Comparison of ENCODE assay signal across 10 cellular contexts in genomic region chr16:67844441-67844840, GRCh38. TPM values are rescaled to one million over a fixed set of nuclear protein-coding genes. Genes with fewer than 3 reads are reported as not detected.
DNase-seq lines count a peak whose midpoint lies in the region; ATAC-seq and TF ChIP-seq lines count a peak whose summit lies in the region.
"Had no signal": no experiment of that assay in that cellular context is flagged by ENCODE, and none has a peak within 500 bp of the region (broad histone marks: within the 10 kb centered on the region; RNA-seq: fewer than 3 reads in every experiment).

No MANE protein-coding gene starts in this region.

- ATAC-seq in thoracic aorta (ENCODE audit: insufficient number of reproducible peaks, low FRiP score, low read depth) (no peak), HG03354 (IDR thresholded peaks at IDR 0.05; ENCODE audit: poor library complexity, severe bottlenecking, unreplicated experiment) (no peak)

- H3K36me3 Mint-ChIP-seq in activated naive CD4-positive, alpha-beta T cell treated with anti-CD3 and anti-CD28 coated beads, Interleukin-2, amount 10 ng/mL, durations not matched to agents 7 days and 5 days, result peaks cover 21% of the 10 kb centered on the region

- peak overlapping the region; percentile 85; the same call in 1 of the 2 replicates for H3K27ac ChIP-seq in VCaP
- H3K27ac ChIP-seq in thoracic aorta, result peak overlapping the region; percentile 97 to 99

- TF ChIP-seq CTCF in VCaP (conservative IDR thresholded peaks at IDR 0.05) (no peak), fibroblast of villous mesenchyme (IDR thresholded peaks at IDR 0.05; ENCODE audit: insufficient read depth, low read depth, low read length) (peak; percentile 29), thoracic aorta (IDR thresholded peaks at IDR 0.05) (no peak)

- H3K4me3 Mint-ChIP-seq in activated naive CD4-positive, alpha-beta T cell treated with anti-CD3 and anti-CD28 coated beads, Interleukin-2, amount 10 ng/mL, durations not matched to agents 7 days and 5 days, result peak overlapping the region; percentile 95

- CTCF ChIA-PET in activated naive CD4-positive, alpha-beta T cell treated with anti-CD3 and anti-CD28 coated beads, Interleukin-2, amount 10 ng/mL, durations not matched to agents 7 days and 5 days (lab: Charles Lee), result interaction anchor here (0.7 to 3.9 kb wide), 6 partner anchors 11 to 172 kb away, joined by 3 to 30 read pairs (median 5); no protein-coding TSS in a partner anchor

- no peaks in the 10 kb centered on the region for H3K27me3 ChIP-seq in thoracic aorta (replicated peaks; ENCODE audit: insufficient read depth)

- H3K36me3 ChIP-seq in thoracic aorta, result no peaks in the 10 kb centered on the region

- peak overlapping the region; percentile 29 for H3K4me3 ChIP-seq in fibroblast of villous mesenchyme (ENCODE audit: low read depth, low read length)
- H3K4me3 ChIP-seq in thoracic aorta, result peak overlapping the region; percentile 90

- H3K4me1 ChIP-seq in thoracic aorta (ENCODE audit: control insufficient read depth in 1 of 2, low read depth in 2 of 2), result peaks cover 43 to 52% of the 10 kb centered on the region in 2 donors

- no peak for DNase-seq in activated naive CD4-positive, alpha-beta T cell treated with anti-CD3 and anti-CD28 coated beads, Interleukin-2, amount 10 ng/mL, durations not matched to agents 7 days and 5 days
- no peak for DNase-seq in activated naive CD4-positive, alpha-beta T cell (lab: John Stamatoyannopoulos, UW)
- peak; percentile 30 for DNase-seq in fibroblast of villous mesenchyme (ENCODE audit: low read depth)
- DNase-seq in thoracic aorta (ENCODE audit: low spot score), result no peak
- DNase-seq in UCSD-AML1 (lab: John Stamatoyannopoulos, UW; ENCODE audit: unreplicated experiment), result no peak
- DNase-seq in activated CD8-positive, alpha-beta memory T cell treated with anti-CD3 and anti-CD28 coated beads for 24 hours, result no peak
- DNase-seq: caudate nucleus, DMS79 treated with DMSO at 0.1 percent for 48 hours had no signal

- peak overlapping the region; percentile 99 for H3K27ac Mint-ChIP-seq in activated naive CD4-positive, alpha-beta T cell treated with anti-CD3 and anti-CD28 coated beads, Interleukin-2, amount 10 ng/mL, durations not matched to agents 7 days and 5 days

- no peaks in the 10 kb centered on the region for H3K27me3 Mint-ChIP-seq in activated naive CD4-positive, alpha-beta T cell treated with anti-CD3 and anti-CD28 coated beads, Interleukin-2, amount 10 ng/mL, durations not matched to agents 7 days and 5 days

- H3K9me3 ChIP-seq in thoracic aorta, result no peaks in the 10 kb centered on the region

- H3K4me1 Mint-ChIP-seq in activated naive CD4-positive, alpha-beta T cell treated with anti-CD3 and anti-CD28 coated beads, Interleukin-2, amount 10 ng/mL, durations not matched to agents 7 days and 5 days, result peaks cover 57% of the 10 kb centered on the region

- no peaks in the 10 kb centered on the region for H3K9me3 Mint-ChIP-seq in activated naive CD4-positive, alpha-beta T cell treated with anti-CD3 and anti-CD28 coated beads, Interleukin-2, amount 10 ng/mL, durations not matched to agents 7 days and 5 days

RNA-seq across cellular contexts. Expression of gene NUTF2, which starts 2.3 kb away (rescaled TPM):
- total RNA-seq in fibroblast of villous mesenchyme, result 255 and 342 TPM in 2 replicates
- total RNA-seq in thoracic aorta, result 100 to 1,000 TPM in 1 of 2 donors, 10 to 100 TPM in 1; 79.0 to 172 TPM

RNA-seq across cellular contexts. Expression of gene THAP11, which starts 2.3 kb away (rescaled TPM):
- total RNA-seq in fibroblast of villous mesenchyme, result 24.8 and 28.9 TPM in 2 replicates
- 10 to 100 TPM; 67.5 to 74.7 TPM for total RNA-seq in thoracic aorta

RNA-seq across cellular contexts. Expression of gene CENPT, which starts 3.1 kb away (rescaled TPM):
- total RNA-seq in fibroblast of villous mesenchyme (31.6 and 39.7 TPM in 2 replicates), thoracic aorta (10 to 100 TPM; 59.6 to 70.9 TPM)

RNA-seq across cellular contexts. Expression of gene EDC4, which starts 28.4 kb away (rescaled TPM):
- total RNA-seq in fibroblast of villous mesenchyme (60.6 and 85.1 TPM in 2 replicates), thoracic aorta (10 to 100 TPM; 57.4 to 61.0 TPM)

RNA-seq across cellular contexts. Expression of gene TSNAXIP1, which starts 37.8 kb away (rescaled TPM):
- 0.32 and 1.3 TPM in 2 replicates for total RNA-seq in fibroblast of villous mesenchyme
- 1 to 10 TPM; 4.1 to 8.5 TPM for total RNA-seq in thoracic aorta
